ENCODE assay signal across 10 cellular contexts in the genomic region with DNA sequence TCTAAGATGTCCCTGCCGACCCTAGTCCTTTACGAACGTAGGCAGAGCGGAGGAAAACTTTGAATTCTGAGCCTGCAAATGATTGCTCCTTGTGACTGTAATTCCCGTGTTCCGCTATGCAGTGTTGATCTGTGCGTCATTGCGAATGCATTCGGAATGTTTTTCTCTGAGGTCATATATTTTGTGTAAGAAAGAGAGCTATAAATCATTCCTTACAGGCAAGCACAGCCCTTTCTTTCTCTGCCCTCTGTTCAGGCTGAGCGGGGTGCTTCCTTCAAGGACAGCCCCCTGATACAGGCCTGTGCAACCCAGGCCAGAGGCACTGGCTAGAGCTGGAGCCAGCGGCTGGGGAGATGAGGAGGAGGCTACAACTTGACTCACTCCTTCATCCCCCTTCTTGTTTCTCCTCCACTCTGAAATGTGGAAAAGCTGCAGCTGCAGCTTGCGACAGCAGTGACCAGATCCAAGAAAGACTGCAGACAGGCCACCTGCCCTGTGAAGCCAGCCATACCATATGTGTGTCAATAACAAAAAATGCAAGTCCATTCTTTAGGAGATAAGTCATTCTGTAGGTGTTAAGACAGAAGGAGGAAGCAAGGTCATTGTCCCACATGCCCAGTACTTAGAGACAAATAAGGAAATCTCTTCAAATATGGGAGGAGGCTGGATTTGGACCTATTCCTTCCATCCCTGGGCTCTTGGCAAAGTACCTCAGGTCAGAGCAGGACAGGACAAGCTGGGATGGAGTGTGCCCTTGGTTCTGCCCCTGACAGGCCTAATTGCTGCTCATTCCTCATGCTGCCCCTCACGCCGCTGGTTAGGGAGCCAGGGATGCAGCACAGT.
A peak's percentile ranks its signal among the peaks of the same experiment; 100 is the strongest.
DNase-seq lines count a peak whose midpoint lies in the region; ATAC-seq and TF ChIP-seq lines count a peak whose summit lies in the region.
"Had no signal": no experiment of that assay in that cellular context is flagged by ENCODE, and none has a peak within 500 bp of the region (broad histone marks: within the 10 kb centered on the region; RNA-seq: fewer than 3 reads in every experiment).

No MANE protein-coding gene starts in this region.

- ATAC-seq in left ventricle myocardium superior (peak; percentile 83), GM21737 (IDR thresholded peaks at IDR 0.05; ENCODE audit: unreplicated experiment) (no peak)
- ATAC-seq: T-helper 17 cell had no signal

- H3K27me3 ChIP-seq in ascending aorta, result no peaks in the 10 kb centered on the region
- H3K27me3 ChIP-seq in skeletal muscle satellite cell (ENCODE audit: control insufficient read depth, insufficient read depth, low read length), result no peaks in the 10 kb centered on the region
- no peaks in the 10 kb centered on the region for H3K27me3 ChIP-seq in H7 (ENCODE audit: control insufficient read depth, insufficient read depth, low read length)

- peak overlapping the region in 1 of 2 donors; percentile 23 for H3K4me3 ChIP-seq in ascending aorta
- H3K4me3 ChIP-seq in skeletal muscle satellite cell (ENCODE audit: low read length), result no peak overlapping the region
- H3K4me3 ChIP-seq in H7 (ENCODE audit: insufficient read depth, low read depth, low read length), result no peak overlapping the region

- no peaks in the 10 kb centered on the region for H3K36me3 ChIP-seq in ascending aorta
- H3K36me3 ChIP-seq in skeletal muscle satellite cell (ENCODE audit: insufficient read depth, low read length), result no peaks in the 10 kb centered on the region
- no peaks in the 10 kb centered on the region for H3K36me3 ChIP-seq in H7 (replicated peaks; ENCODE audit: control insufficient read depth, insufficient read depth, low read length)

- peak; percentile 67 for DNase-seq in GOT3 (lab: John Stamatoyannopoulos, UW)
- peak in 1 of 2 donors; percentile 66 for DNase-seq in ascending aorta (ENCODE audit: low spot score in 2 of 2)
- DNase-seq in left ventricle myocardium superior, result peak; percentile 66
- DNase-seq in NCI-H187 treated with DMSO at 0.1 percent for 48 hours (lab: John Stamatoyannopoulos, UW), result no peak
- no peak for DNase-seq in H7
- no peak for DNase-seq in T-helper 2 cell
- DNase-seq: DMS53, T-helper 17 cell had no signal

- peak overlapping the region; percentile 69 for H3K9ac ChIP-seq in skeletal muscle satellite cell (ENCODE audit: low read depth, low read length)

- intact Hi-C loops in ascending aorta (cut with DNase I) (no loop called here), left ventricle myocardium superior (cut with micrococcal nuclease) (no loop called here)

- TF ChIP-seq CTCF in ascending aorta (IDR thresholded peaks at IDR 0.05), result no peak

- H3K27ac ChIP-seq in ascending aorta, result peak overlapping the region; percentile 57 to 76

- no peaks in the 10 kb centered on the region for H3K9me3 ChIP-seq in ascending aorta
- no peaks in the 10 kb centered on the region for H3K9me3 ChIP-seq in skeletal muscle satellite cell (replicated peaks; ENCODE audit: low read length)

- peak overlapping the region; percentile 65 for H3K4me2 ChIP-seq in skeletal muscle satellite cell (ENCODE audit: low read length)

- H3K4me1 ChIP-seq in ascending aorta (peaks cover 0 to 7% of the 10 kb centered on the region in 2 donors), skeletal muscle satellite cell (ENCODE audit: control insufficient read depth, insufficient read depth, low read length) (peaks cover 29% of the 10 kb centered on the region)

Comparison
In these comparisons a context has a peak if more than half of its experiments do, and no peak if none do; other contexts are left out.
1. DNase-seq: peak in GOT3 (single experiment) and left ventricle myocardium superior (single experiment); none in NCI-H187 treated with DMSO at 0.1 percent for 48 hours (single experiment), H7 (single experiment) and T-helper 2 cell (0 of 5).